ENCODE assay signal across 1 cellular context in genomic region chr1:32413507-32414185, GRCh38.
TF ChIP-seq lines count a peak whose summit lies in the region.

No MANE protein-coding gene starts in this region.

TF ChIP-seq in HEK293, 187 proteins besides CTCF, POLR2A, EP300 and RAD21 (continued from another document):
- peak; percentile 38; the same call in 1 of the 2 replicates for TF ChIP-seq ZBTB17 (tag by site-specific recombination; IDR thresholded peaks at IDR 0.05)
- no peak for TF ChIP-seq ZSCAN16 (tag by site-specific recombination; IDR thresholded peaks at IDR 0.05)
- TF ChIP-seq ZNF624 (tag by site-specific recombination; IDR thresholded peaks at IDR 0.05) = no peak
- TF ChIP-seq OVOL3 (tag by site-specific recombination; IDR thresholded peaks at IDR 0.05) = no peak
- 0 out of 2 replicates have a peak, but pooled peaks have one; percentile 19 for TF ChIP-seq ZXDB (tag by site-specific recombination; IDR thresholded peaks at IDR 0.05)
- no peak for TF ChIP-seq MZF1 (tag by site-specific recombination; IDR thresholded peaks at IDR 0.05; ENCODE audit: borderline replicate concordance)
- peak; percentile 60; the same call in 1 of the 2 replicates for TF ChIP-seq ZNF2 (tag by site-specific recombination; IDR thresholded peaks at IDR 0.05)
- TF ChIP-seq, protein P1, sequence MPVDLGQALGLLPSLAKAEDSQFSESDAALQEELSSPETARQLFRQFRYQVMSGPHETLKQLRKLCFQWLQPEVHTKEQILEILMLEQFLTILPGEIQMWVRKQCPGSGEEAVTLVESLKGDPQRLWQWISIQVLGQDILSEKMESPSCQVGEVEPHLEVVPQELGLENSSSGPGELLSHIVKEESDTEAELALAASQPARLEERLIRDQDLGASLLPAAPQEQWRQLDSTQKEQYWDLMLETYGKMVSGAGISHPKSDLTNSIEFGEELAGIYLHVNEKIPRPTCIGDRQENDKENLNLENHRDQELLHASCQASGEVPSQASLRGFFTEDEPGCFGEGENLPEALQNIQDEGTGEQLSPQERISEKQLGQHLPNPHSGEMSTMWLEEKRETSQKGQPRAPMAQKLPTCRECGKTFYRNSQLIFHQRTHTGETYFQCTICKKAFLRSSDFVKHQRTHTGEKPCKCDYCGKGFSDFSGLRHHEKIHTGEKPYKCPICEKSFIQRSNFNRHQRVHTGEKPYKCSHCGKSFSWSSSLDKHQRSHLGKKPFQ (tag by site-specific recombination; IDR thresholded peaks at IDR 0.05) = no peak
- no peak for TF ChIP-seq ZNF621 (tag by site-specific recombination; IDR thresholded peaks at IDR 0.05)
- no peak for TF ChIP-seq ZIC2 (tag by site-specific recombination; IDR thresholded peaks at IDR 0.05)
- TF ChIP-seq ZNF513 (tag by site-specific recombination; IDR thresholded peaks at IDR 0.05) = no peak
- 0 out of 2 replicates have a peak, but pooled peaks have one; percentile 29 for TF ChIP-seq ZBTB48 (tag by site-specific recombination; IDR thresholded peaks at IDR 0.05)
- TF ChIP-seq ZNF777 (tag by site-specific recombination; IDR thresholded peaks at IDR 0.05; ENCODE audit: borderline replicate concordance) = no peak
- peak; percentile 84 for TF ChIP-seq REST (tag by site-specific recombination; IDR thresholded peaks at IDR 0.05)
- no peak for TF ChIP-seq ZNF768 (tag by site-specific recombination; IDR thresholded peaks at IDR 0.05)
- no peak for TF ChIP-seq ZNF211 (tag by site-specific recombination; IDR thresholded peaks at IDR 0.05; ENCODE audit: low read depth)
- no peak for TF ChIP-seq ZFP69B (tag by site-specific recombination; IDR thresholded peaks at IDR 0.05)
- TF ChIP-seq ZNF660 (tag by site-specific recombination; IDR thresholded peaks at IDR 0.05) = no peak
- no peak for TF ChIP-seq KLF16 (tag by site-specific recombination; IDR thresholded peaks at IDR 0.05)
- TF ChIP-seq ZNF274 (IDR thresholded peaks at IDR 0.05; ENCODE audit: low read length) = no peak
- TF ChIP-seq ZNF274 (tag by site-specific recombination; IDR thresholded peaks at IDR 0.05; ENCODE audit: borderline replicate concordance) = no peak
- TF ChIP-seq ZNF157 (tag by site-specific recombination; IDR thresholded peaks at IDR 0.05) = no peak
- TF ChIP-seq ZNF155 (tag by site-specific recombination; IDR thresholded peaks at IDR 0.05) = no peak
